33 cellular contexts compared by ENCODE assay signal in genomic region chr7:16271355-16271754, GRCh38.
DNase-seq lines count a peak whose midpoint lies in the region; ATAC-seq and TF ChIP-seq lines count a peak whose summit lies in the region.
"Had no signal": no experiment of that assay in that cellular context is flagged by ENCODE, and none has a peak within 500 bp of the region (broad histone marks: within the 10 kb centered on the region; RNA-seq: fewer than 3 reads in every experiment).

No MANE protein-coding gene starts in this region.

- intact Hi-C loops in activated T-helper 2 cell treated with anti-CD3 and anti-CD28 coated beads, Interferon-gamma antibody, Interleukin-2, Interleukin-4, amounts not matched to agents 10 μg/mL and 5 μg/mL and 100 μg/mL, durations not matched to agents 14 hours and 24 hours and 36 hours (cut with micrococcal nuclease), result no loop called here
- intact Hi-C loops in CD4-positive, alpha-beta memory T cell (cut with micrococcal nuclease), result no loop called here

- H3K27me3 Mint-ChIP-seq in activated T-helper 2 cell treated with anti-CD3 and anti-CD28 coated beads, Interferon-gamma antibody, Interleukin-2, Interleukin-4, amounts not matched to agents 10 μg/mL and 5 μg/mL and 100 μg/mL, durations not matched to agents 14 hours and 24 hours and 36 hours (ENCODE audit: low read depth), result no peaks in the 10 kb centered on the region
- no peaks in the 10 kb centered on the region for H3K27me3 Mint-ChIP-seq in CD4-positive, alpha-beta memory T cell
- H3K27me3 Mint-ChIP-seq: activated naive CD8-positive, alpha-beta T cell treated with anti-CD3 and anti-CD28 coated beads, Interleukin-2, amount 50 U/mL, for 24 hours; naive B cell; stimulated activated memory B cell treated with anti-CD40 and anti-IgM and Interleukin-4, amounts not matched to agents 10 μg/mL and 1 μg/mL and 100 μg/mL, for 72 hours had no signal

- no peaks in the 10 kb centered on the region for H3K4me1 ChIP-seq in CD4-positive, alpha-beta memory T cell (ENCODE audit: insufficient read depth, low read length)
- no peaks in the 10 kb centered on the region for H3K4me1 ChIP-seq in tibial nerve
- H3K4me1 ChIP-seq: psoas muscle, upper lobe of left lung had no signal

- ATAC-seq in GM18511 (IDR thresholded peaks at IDR 0.05; ENCODE audit: unreplicated experiment), result peak; percentile 80
- ATAC-seq in GM21423 (IDR thresholded peaks at IDR 0.05; ENCODE audit: unreplicated experiment), result peak; percentile 72
- ATAC-seq in HG03159 (IDR thresholded peaks at IDR 0.05; ENCODE audit: unreplicated experiment), result peak; percentile 66
- ATAC-seq: activated naive CD8-positive, alpha-beta T cell treated with anti-CD3 and anti-CD28 coated beads, Interleukin-2, amount 50 U/mL, for 24 hours; HepG2; psoas muscle; stimulated activated memory B cell treated with anti-CD40 and anti-IgM and Interleukin-4, amounts not matched to agents 10 μg/mL and 1 μg/mL and 100 μg/mL, for 72 hours had no signal

- no peaks in the 10 kb centered on the region for H3K9me3 Mint-ChIP-seq in activated T-helper 2 cell treated with anti-CD3 and anti-CD28 coated beads, Interferon-gamma antibody, Interleukin-2, Interleukin-4, amounts not matched to agents 10 μg/mL and 5 μg/mL and 100 μg/mL, durations not matched to agents 14 hours and 24 hours and 36 hours
- H3K9me3 Mint-ChIP-seq in CD4-positive, alpha-beta memory T cell, result no peaks in the 10 kb centered on the region
- H3K9me3 Mint-ChIP-seq: activated naive CD8-positive, alpha-beta T cell treated with anti-CD3 and anti-CD28 coated beads, Interleukin-2, amount 50 U/mL, for 24 hours; naive B cell; stimulated activated memory B cell treated with anti-CD40 and anti-IgM and Interleukin-4, amounts not matched to agents 10 μg/mL and 1 μg/mL and 100 μg/mL, for 72 hours had no signal

- peak; percentile 50 for DNase-seq in OCI-M1 (lab: John Stamatoyannopoulos, UW)
- DNase-seq in activated T-helper 2 cell treated with anti-CD3 and anti-CD28 coated beads, Interferon-gamma antibody, Interleukin-2, Interleukin-4, amounts not matched to agents 10 μg/mL and 5 μg/mL and 100 μg/mL, durations not matched to agents 14 hours and 24 hours and 36 hours (ENCODE audit: low spot score), result no peak
- no peak for DNase-seq in CD4-positive, alpha-beta memory T cell
- DNase-seq in amygdala (lab: John Stamatoyannopoulos, UW), result no peak
- DNase-seq in tibial nerve (ENCODE audit: low spot score in 2 of 2), result no peak
- DNase-seq: activated CD4-positive, alpha-beta T cell treated with anti-CD3 and anti-CD28 coated beads for 48 hours; activated gamma-delta T cell treated with Interleukin-2 at 50 U/mL for 16 hours; activated naive CD8-positive, alpha-beta T cell treated with anti-CD3 and anti-CD28 coated beads, Interleukin-2, amount 50 U/mL, for 24 hours; activated T-cell treated with anti-CD3 and anti-CD28 coated beads, Interleukin-2, amount 50 U/mL, for 1 hour; BE2C; DMS53; dorsolateral prefrontal cortex; HCEC 1CT; left ventricle myocardium inferior; naive B cell; NCI-H1048; NCI-H187 treated with DMSO at 0.1 percent for 48 hours; NCI-H2171 treated with DMSO at 0.1 percent for 48 hours; NCI-H510A treated with DMSO at 0.1 percent for 48 hours; nucleus accumbens; psoas muscle; SHP77; sigmoid colon; stimulated activated CD4-positive, alpha-beta T cell treated with anti-CD3 and anti-CD28 coated beads, Interleukin-4, amount 100 ng/mL, for 4 hours; substantia nigra; T-helper 9 cell; upper lobe of left lung had no signal

- no peak for TF ChIP-seq CTCF in tibial nerve (IDR thresholded peaks at IDR 0.05)

- TF ChIP-seq EP300 in tibial nerve (IDR thresholded peaks at IDR 0.05), result no peak

- peaks cover 10% of the 10 kb centered on the region for H3K4me1 Mint-ChIP-seq in activated T-helper 2 cell treated with anti-CD3 and anti-CD28 coated beads, Interferon-gamma antibody, Interleukin-2, Interleukin-4, amounts not matched to agents 10 μg/mL and 5 μg/mL and 100 μg/mL, durations not matched to agents 14 hours and 24 hours and 36 hours (ENCODE audit: low read depth)
- H3K4me1 Mint-ChIP-seq in CD4-positive, alpha-beta memory T cell, result peaks cover 0 to 5% (median 0%) of the 10 kb centered on the region in 4 donors
- H3K4me1 Mint-ChIP-seq: activated naive CD8-positive, alpha-beta T cell treated with anti-CD3 and anti-CD28 coated beads, Interleukin-2, amount 50 U/mL, for 24 hours; naive B cell had no signal

- H3K36me3 Mint-ChIP-seq in activated T-helper 2 cell treated with anti-CD3 and anti-CD28 coated beads, Interferon-gamma antibody, Interleukin-2, Interleukin-4, amounts not matched to agents 10 μg/mL and 5 μg/mL and 100 μg/mL, durations not matched to agents 14 hours and 24 hours and 36 hours (ENCODE audit: low read depth), result no peaks in the 10 kb centered on the region
- H3K36me3 Mint-ChIP-seq in CD4-positive, alpha-beta memory T cell, result no peaks in the 10 kb centered on the region
- H3K36me3 Mint-ChIP-seq: naive B cell; stimulated activated memory B cell treated with anti-CD40 and anti-IgM and Interleukin-4, amounts not matched to agents 10 μg/mL and 1 μg/mL and 100 μg/mL, for 72 hours had no signal

- H3K27me3 ChIP-seq in CD4-positive, alpha-beta memory T cell (ENCODE audit: insufficient read depth, low read length), result no peaks in the 10 kb centered on the region
- no peaks in the 10 kb centered on the region for H3K27me3 ChIP-seq in tibial nerve
- H3K27me3 ChIP-seq: BE2C, dorsolateral prefrontal cortex, sigmoid colon, upper lobe of left lung had no signal

- no peaks in the 10 kb centered on the region for H3K9me3 ChIP-seq in CD4-positive, alpha-beta memory T cell (ENCODE audit: control insufficient read depth in 1 of 2, low read length in 2 of 2)
- no peaks in the 10 kb centered on the region for H3K9me3 ChIP-seq in tibial nerve
- H3K9me3 ChIP-seq: BE2C, left ventricle myocardium inferior, psoas muscle, sigmoid colon, upper lobe of left lung had no signal

- H3K27ac Mint-ChIP-seq in activated T-helper 2 cell treated with anti-CD3 and anti-CD28 coated beads, Interferon-gamma antibody, Interleukin-2, Interleukin-4, amounts not matched to agents 10 μg/mL and 5 μg/mL and 100 μg/mL, durations not matched to agents 14 hours and 24 hours and 36 hours, result no peak overlapping the region
- no peak overlapping the region for H3K27ac Mint-ChIP-seq in CD4-positive, alpha-beta memory T cell
- H3K27ac Mint-ChIP-seq: activated naive CD8-positive, alpha-beta T cell treated with anti-CD3 and anti-CD28 coated beads, Interleukin-2, amount 50 U/mL, for 24 hours; naive B cell; stimulated activated memory B cell treated with anti-CD40 and anti-IgM and Interleukin-4, amounts not matched to agents 10 μg/mL and 1 μg/mL and 100 μg/mL, for 72 hours had no signal

- H3K36me3 ChIP-seq in CD4-positive, alpha-beta memory T cell (ENCODE audit: insufficient read depth, low read length), result no peaks in the 10 kb centered on the region
- H3K36me3 ChIP-seq in tibial nerve, result peaks cover 0 to 6% (median 0%) of the 10 kb centered on the region in 3 donors
- H3K36me3 ChIP-seq: BE2C, left ventricle myocardium inferior, sigmoid colon, upper lobe of left lung had no signal

- 36 to 52% methylated on average over 1 of the region's 1 CpG for WGBS in tibial nerve, 2 donors

- no peak overlapping the region for H3K4me3 Mint-ChIP-seq in activated T-helper 2 cell treated with anti-CD3 and anti-CD28 coated beads, Interferon-gamma antibody, Interleukin-2, Interleukin-4, amounts not matched to agents 10 μg/mL and 5 μg/mL and 100 μg/mL, durations not matched to agents 14 hours and 24 hours and 36 hours (ENCODE audit: low read depth)
- H3K4me3 Mint-ChIP-seq in CD4-positive, alpha-beta memory T cell, result no peak overlapping the region
- H3K4me3 Mint-ChIP-seq: activated naive CD8-positive, alpha-beta T cell treated with anti-CD3 and anti-CD28 coated beads, Interleukin-2, amount 50 U/mL, for 24 hours; naive B cell; stimulated activated memory B cell treated with anti-CD40 and anti-IgM and Interleukin-4, amounts not matched to agents 10 μg/mL and 1 μg/mL and 100 μg/mL, for 72 hours had no signal

- POLR2A ChIA-PET in CD4-positive, alpha-beta memory T cell (lab: Charles Lee; ENCODE audit: partially characterized antibody), result no interaction called here

- no peak overlapping the region for H3K4me3 ChIP-seq in CD4-positive, alpha-beta memory T cell (ENCODE audit: low read length in 2 of 2)
- H3K4me3 ChIP-seq in tibial nerve, result no peak overlapping the region
- H3K4me3 ChIP-seq: dorsolateral prefrontal cortex, left ventricle myocardium inferior, psoas muscle, sigmoid colon, upper lobe of left lung had no signal

- CTCF ChIA-PET in CD4-positive, alpha-beta memory T cell (lab: Charles Lee; ENCODE audit: partially characterized antibody), result no interaction called here

- no peak overlapping the region for H3K27ac ChIP-seq in CD4-positive, alpha-beta memory T cell (ENCODE audit: low read depth, low read length)
- H3K27ac ChIP-seq in tibial nerve, result no peak overlapping the region
- H3K27ac ChIP-seq: left ventricle myocardium inferior, psoas muscle, sigmoid colon, upper lobe of left lung, VCaP had no signal

- TF ChIP-seq POLR2A in tibial nerve (IDR thresholded peaks at IDR 0.05), result no peak
